Comparison of ENCODE assay signal across 1 cellular context in the genomic region with DNA sequence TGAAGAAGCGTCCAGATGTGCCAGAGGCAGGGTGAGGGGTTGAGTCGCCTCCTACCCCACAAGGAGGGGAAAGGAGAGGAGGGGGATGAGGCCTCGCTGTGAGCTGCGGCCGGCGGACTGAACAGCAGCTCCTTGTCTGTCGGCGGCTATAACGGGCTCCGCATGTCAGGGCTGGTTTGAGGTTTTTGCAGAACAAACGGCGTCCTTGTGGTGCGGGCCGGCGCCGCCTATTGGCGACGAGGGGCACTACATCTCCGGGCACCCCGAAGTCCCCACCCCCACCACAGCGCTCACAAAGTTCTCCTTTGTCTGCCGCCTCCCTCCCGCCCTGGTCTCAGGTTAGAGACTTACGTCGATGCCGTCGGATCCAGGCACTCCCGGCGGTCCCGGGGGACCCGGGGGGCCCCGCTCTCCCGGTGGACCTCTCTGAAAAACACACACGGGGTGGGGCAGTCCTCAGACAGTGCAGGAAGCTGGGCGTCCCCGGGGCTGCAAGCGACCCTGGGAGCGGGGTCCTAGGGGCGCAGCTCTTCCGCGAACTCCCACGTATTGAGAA.
TF ChIP-seq lines count a peak whose summit lies in the region.

No MANE protein-coding gene starts in this region.

TF ChIP-seq in HepG2, 621 proteins besides CTCF, POLR2A, EP300 and RAD21 (continued from another document and continues in another):
- TF ChIP-seq ZNF512B (CRISPR knock-in tag; IDR thresholded peaks at IDR 0.05; ENCODE audit: borderline replicate concordance), result no peak
- TF ChIP-seq ZBTB39 (CRISPR knock-in tag; IDR thresholded peaks at IDR 0.05), result no peak
- TF ChIP-seq ZEB1 (IDR thresholded peaks at IDR 0.05; ENCODE audit: insufficient replicate concordance, low read depth), result peak; percentile 39
- TF ChIP-seq ZSCAN30 (CRISPR knock-in tag; IDR thresholded peaks at IDR 0.05), result no peak
- TF ChIP-seq, protein P1, sequence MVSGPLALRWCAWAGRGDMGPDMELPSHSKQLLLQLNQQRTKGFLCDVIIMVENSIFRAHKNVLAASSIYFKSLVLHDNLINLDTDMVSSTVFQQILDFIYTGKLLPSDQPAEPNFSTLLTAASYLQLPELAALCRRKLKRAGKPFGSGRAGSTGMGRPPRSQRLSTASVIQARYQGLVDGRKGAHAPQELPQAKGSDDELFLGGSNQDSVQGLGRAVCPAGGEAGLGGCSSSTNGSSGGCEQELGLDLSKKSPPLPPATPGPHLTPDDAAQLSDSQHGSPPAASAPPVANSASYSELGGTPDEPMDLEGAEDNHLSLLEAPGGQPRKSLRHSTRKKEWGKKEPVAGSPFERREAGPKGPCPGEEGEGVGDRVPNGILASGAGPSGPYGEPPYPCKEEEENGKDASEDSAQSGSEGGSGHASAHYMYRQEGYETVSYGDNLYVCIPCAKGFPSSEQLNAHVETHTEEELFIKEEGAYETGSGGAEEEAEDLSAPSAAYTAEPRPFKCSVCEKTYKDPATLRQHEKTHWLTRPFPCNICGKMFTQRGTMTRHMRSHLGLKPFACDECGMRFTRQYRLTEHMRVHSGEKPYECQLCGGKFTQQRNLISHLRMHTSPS (CRISPR knock-in tag; IDR thresholded peaks at IDR 0.05; ENCODE audit: low read depth), result no peak
- no peak for TF ChIP-seq ZBTB7A (CRISPR knock-in tag; IDR thresholded peaks at IDR 0.05)
- no peak for TF ChIP-seq KLF15 (CRISPR knock-in tag; IDR thresholded peaks at IDR 0.05; ENCODE audit: borderline replicate concordance)
- TF ChIP-seq CREB1 (IDR thresholded peaks at IDR 0.05), result no peak
- TF ChIP-seq CREB1 (CRISPR knock-in tag; IDR thresholded peaks at IDR 0.05), result no peak
- TF ChIP-seq PRMT3 (CRISPR knock-in tag; IDR thresholded peaks at IDR 0.05; ENCODE audit: borderline replicate concordance, low read depth), result no peak
- TF ChIP-seq SRSF9 (IDR thresholded peaks at IDR 0.05; ENCODE audit: borderline replicate concordance, insufficient read depth, low read depth, low read length, poor library complexity, severe bottlenecking), result no peak
- TF ChIP-seq, protein P2, sequence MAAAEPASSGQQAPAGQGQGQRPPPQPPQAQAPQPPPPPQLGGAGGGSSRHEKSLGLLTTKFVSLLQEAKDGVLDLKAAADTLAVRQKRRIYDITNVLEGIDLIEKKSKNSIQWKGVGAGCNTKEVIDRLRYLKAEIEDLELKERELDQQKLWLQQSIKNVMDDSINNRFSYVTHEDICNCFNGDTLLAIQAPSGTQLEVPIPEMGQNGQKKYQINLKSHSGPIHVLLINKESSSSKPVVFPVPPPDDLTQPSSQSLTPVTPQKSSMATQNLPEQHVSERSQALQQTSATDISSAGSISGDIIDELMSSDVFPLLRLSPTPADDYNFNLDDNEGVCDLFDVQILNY (CRISPR knock-in tag; conservative IDR thresholded peaks at IDR 0.05), result no peak
- TF ChIP-seq ZBTB33 (CRISPR knock-in tag; IDR thresholded peaks at IDR 0.05), result peak; percentile 64
- TF ChIP-seq TBX3 (IDR thresholded peaks at IDR 0.05; ENCODE audit: borderline replicate concordance), result no peak
- TF ChIP-seq HNRNPLL (IDR thresholded peaks at IDR 0.05; ENCODE audit: low read depth, low read length, poor library complexity, severe bottlenecking), result peak; percentile 75
- no peak; the same call in 1 of the 2 replicates for TF ChIP-seq BRCA1 (CRISPR knock-in tag; IDR thresholded peaks at IDR 0.05)
- TF ChIP-seq MXD4 (CRISPR knock-in tag; IDR thresholded peaks at IDR 0.05), result no peak
- TF ChIP-seq ATF7 (IDR thresholded peaks at IDR 0.05), result no peak
- no peak for TF ChIP-seq ATF7 (CRISPR knock-in tag; IDR thresholded peaks at IDR 0.05)
- TF ChIP-seq ZNF776 (CRISPR knock-in tag; IDR thresholded peaks at IDR 0.05), result no peak
- TF ChIP-seq ZFY (CRISPR knock-in tag; IDR thresholded peaks at IDR 0.05), result peak; percentile 78
- peak; percentile 29; the same call in 1 of the 2 replicates for TF ChIP-seq REPIN1 (CRISPR knock-in tag; IDR thresholded peaks at IDR 0.05; ENCODE audit: borderline replicate concordance, low read depth)
- no peak for TF ChIP-seq ZMAT3 (CRISPR knock-in tag; conservative IDR thresholded peaks at IDR 0.05)
- no peak for TF ChIP-seq ZNF619 (CRISPR knock-in tag; IDR thresholded peaks at IDR 0.05)
- TF ChIP-seq ZNF530 (CRISPR knock-in tag; IDR thresholded peaks at IDR 0.05; ENCODE audit: low read depth), result no peak
- TF ChIP-seq AKAP8 (CRISPR knock-in tag; IDR thresholded peaks at IDR 0.05), result no peak
- no peak for TF ChIP-seq FOXA1 (IDR thresholded peaks at IDR 0.05)
- TF ChIP-seq FOXA1 (CRISPR knock-in tag; IDR thresholded peaks at IDR 0.05), result no peak
- TF ChIP-seq ZNF20 (CRISPR knock-in tag; IDR thresholded peaks at IDR 0.05), result no peak
- no peak for TF ChIP-seq MLX (CRISPR knock-in tag; IDR thresholded peaks at IDR 0.05)
- no peak; the same call in 1 of the 2 replicates for TF ChIP-seq ZNF614 (CRISPR knock-in tag; IDR thresholded peaks at IDR 0.05; ENCODE audit: borderline replicate concordance)
- no peak for TF ChIP-seq KDM4B (CRISPR knock-in tag; IDR thresholded peaks at IDR 0.05)
- no peak for TF ChIP-seq ZNF615 (CRISPR knock-in tag; IDR thresholded peaks at IDR 0.05; ENCODE audit: borderline replicate concordance)
- TF ChIP-seq ARNT (IDR thresholded peaks at IDR 0.05), result no peak
- no peak for TF ChIP-seq SMAD9 (CRISPR knock-in tag; IDR thresholded peaks at IDR 0.05)
- TF ChIP-seq ZNF574 (CRISPR knock-in tag; IDR thresholded peaks at IDR 0.05), result peak; percentile 61
- no peak for TF ChIP-seq RFXANK (CRISPR knock-in tag; IDR thresholded peaks at IDR 0.05)
- TF ChIP-seq U2AF1 (optimal IDR thresholded peaks at IDR 0.05; ENCODE audit: low read depth, low read length), result no peak
- no peak for TF ChIP-seq STAT6 (CRISPR knock-in tag; IDR thresholded peaks at IDR 0.05; ENCODE audit: borderline replicate concordance)
- peak; percentile 56 for TF ChIP-seq RNF2 (conservative IDR thresholded peaks at IDR 0.05; ENCODE audit: low read depth)
- no peak for TF ChIP-seq MTF1 (CRISPR knock-in tag; IDR thresholded peaks at IDR 0.05)
- TF ChIP-seq MYC (CRISPR knock-in tag; IDR thresholded peaks at IDR 0.05; ENCODE audit: borderline replicate concordance), result peak; percentile 79; the same call in 1 of the 2 replicates
- TF ChIP-seq ZNF280D (CRISPR knock-in tag; IDR thresholded peaks at IDR 0.05), result no peak
- TF ChIP-seq BCL6 (CRISPR knock-in tag; IDR thresholded peaks at IDR 0.05), result peak; percentile 48; the same call in 1 of the 2 replicates
